ENCODE assay signal across 12 cellular contexts in genomic region chr22:31341386-31342088, GRCh38. TPM values are rescaled to one million over a fixed set of nuclear protein-coding genes. Genes with fewer than 3 reads are reported as not detected.
A peak's percentile ranks its signal among the peaks of the same experiment; 100 is the strongest.
DNase-seq lines count a peak whose midpoint lies in the region; ATAC-seq, FAIRE-seq and TF ChIP-seq lines count a peak whose summit lies in the region.
"Had no signal": no experiment of that assay in that cellular context is flagged by ENCODE, and none has a peak within 500 bp of the region (broad histone marks: within the 10 kb centered on the region; RNA-seq: fewer than 3 reads in every experiment).

No MANE protein-coding gene starts in this region.

- H3K36me3 Mint-ChIP-seq in activated T-cell treated with anti-CD3 and anti-CD28 coated beads, Interleukin-2, amount 50 U/mL, for 4 hours (ENCODE audit: insufficient read depth): peaks cover 33% of the 10 kb centered on the region
- H3K36me3 Mint-ChIP-seq in activated T-helper 1 cell treated with anti-CD3 and anti-CD28 coated beads, Interleukin-12 subunit alpha, Interleukin-12 subunit beta, Interleukin-2, Interleukin-4 antibody, amounts not matched to agents 30 ng/mL and 10 ng/mL and 1 ng/mL, durations not matched to agents 14 hours and 24 hours and 36 hours (ENCODE audit: low read depth): peaks cover 54% of the 10 kb centered on the region

- H3K4me1 Mint-ChIP-seq in activated T-cell treated with anti-CD3 and anti-CD28 coated beads, Interleukin-2, amount 50 U/mL, for 4 hours (ENCODE audit: low read depth): peaks cover 67% of the 10 kb centered on the region
- H3K4me1 Mint-ChIP-seq in activated T-helper 1 cell treated with anti-CD3 and anti-CD28 coated beads, Interleukin-12 subunit alpha, Interleukin-12 subunit beta, Interleukin-2, Interleukin-4 antibody, amounts not matched to agents 30 ng/mL and 10 ng/mL and 1 ng/mL, durations not matched to agents 14 hours and 24 hours and 36 hours (ENCODE audit: low read depth): peaks cover 70% of the 10 kb centered on the region
- peaks cover 83% of the 10 kb centered on the region for H3K4me1 Mint-ChIP-seq in stimulated activated naive CD8-positive, alpha-beta T cell treated with anti-CD3 and anti-CD28 coated beads, Interleukin-15, amount 100 ng/mL, for 72 hours

- H3K4me1 ChIP-seq in kidney (ENCODE audit: control insufficient read depth in 1 of 2, insufficient read depth in 1 of 2, low read depth in 1 of 2, low read length in 2 of 2): peaks cover 34 to 52% of the 10 kb centered on the region in 2 donors
- peaks cover 18% of the 10 kb centered on the region for H3K4me1 ChIP-seq in ovary (ENCODE audit: insufficient read depth)
- H3K4me1 ChIP-seq in spleen: peaks cover 34 to 78% (median 65%) of the 10 kb centered on the region in 6 donors

- H3K27ac Mint-ChIP-seq in activated T-helper 1 cell treated with anti-CD3 and anti-CD28 coated beads, Interleukin-12 subunit alpha, Interleukin-12 subunit beta, Interleukin-2, Interleukin-4 antibody, amounts not matched to agents 30 ng/mL and 10 ng/mL and 1 ng/mL, durations not matched to agents 14 hours and 24 hours and 36 hours: no peak overlapping the region
- H3K27ac Mint-ChIP-seq in stimulated activated naive CD8-positive, alpha-beta T cell treated with anti-CD3 and anti-CD28 coated beads, Interleukin-15, amount 100 ng/mL, for 72 hours: peak overlapping the region; percentile 75 to 98

- 81 to 85% (median 82%) methylated on average over 14 of the region's 14 CpGs for WGBS in ovary, 3 donors
- WGBS in spleen, 5 donors: 80 to 94% (median 84%) methylated on average over 14 of the region's 14 CpGs

- no peak for ATAC-seq in activated T-cell treated with anti-CD3 and anti-CD28 coated beads, Interleukin-2, amount 50 U/mL, for 4 hours
- ATAC-seq in stimulated activated naive CD8-positive, alpha-beta T cell treated with anti-CD3 and anti-CD28 coated beads, Interleukin-15, amount 100 ng/mL, for 72 hours: no peak
- no peak for ATAC-seq in HG02870 (IDR thresholded peaks at IDR 0.05; ENCODE audit: unreplicated experiment)
- ATAC-seq: SK-N-SH treated with all-trans-retinoic acid at 6 μM for 48 hours had no signal

- DNase-seq in activated T-cell treated with anti-CD3 and anti-CD28 coated beads, Interleukin-2, amount 50 U/mL, for 4 hours: no peak
- no peak for DNase-seq in activated T-cell treated with anti-CD3 and anti-CD28 coated beads for 4 hours
- DNase-seq in activated T-helper 1 cell treated with anti-CD3 and anti-CD28 coated beads, Interleukin-12 subunit alpha, Interleukin-12 subunit beta, Interleukin-2, Interleukin-4 antibody, amounts not matched to agents 30 ng/mL and 10 ng/mL and 1 ng/mL, durations not matched to agents 14 hours and 24 hours and 36 hours (ENCODE audit: low spot score): no peak
- no peak for DNase-seq in kidney
- no peak for DNase-seq in stimulated activated naive CD8-positive, alpha-beta T cell treated with anti-CD3 and anti-CD28 coated beads, Interleukin-15, amount 100 ng/mL, for 72 hours
- no peak for DNase-seq in ovary
- no peak for DNase-seq in spleen
- DNase-seq: dermis blood vessel endothelial cell, DMS53, NCI-H2107 had no signal

- TF ChIP-seq CTCF in kidney (IDR thresholded peaks at IDR 0.05; ENCODE audit: borderline replicate concordance, extremely low read depth, insufficient read depth) (no peak), ovary (IDR thresholded peaks at IDR 0.05) (no peak), spleen (IDR thresholded peaks at IDR 0.05 in 8 of 11, conservative IDR thresholded peaks at IDR 0.05 in 3 of 11) (no peak)

- TF ChIP-seq EP300 in ovary (IDR thresholded peaks at IDR 0.05): no peak

- H3K4me3 Mint-ChIP-seq in activated T-cell treated with anti-CD3 and anti-CD28 coated beads, Interleukin-2, amount 50 U/mL, for 4 hours: peak overlapping the region; percentile 16
- peak overlapping the region; percentile 80 for H3K4me3 Mint-ChIP-seq in activated T-helper 1 cell treated with anti-CD3 and anti-CD28 coated beads, Interleukin-12 subunit alpha, Interleukin-12 subunit beta, Interleukin-2, Interleukin-4 antibody, amounts not matched to agents 30 ng/mL and 10 ng/mL and 1 ng/mL, durations not matched to agents 14 hours and 24 hours and 36 hours
- H3K4me3 Mint-ChIP-seq in stimulated activated naive CD8-positive, alpha-beta T cell treated with anti-CD3 and anti-CD28 coated beads, Interleukin-15, amount 100 ng/mL, for 72 hours: peak overlapping the region; percentile 83 to 98

- H3K4me3 ChIP-seq in kidney (ENCODE audit: low read length in 2 of 2) (peak overlapping the region in 1 of 2 donors; percentile 53), ovary (no peak overlapping the region), spleen (no peak overlapping the region)

- no peak for FAIRE-seq in kidney (lab: Jason Lieb, UNC)

- no peaks in the 10 kb centered on the region for H3K9me3 Mint-ChIP-seq in activated T-cell treated with anti-CD3 and anti-CD28 coated beads, Interleukin-2, amount 50 U/mL, for 4 hours
- no peaks in the 10 kb centered on the region for H3K9me3 Mint-ChIP-seq in activated T-helper 1 cell treated with anti-CD3 and anti-CD28 coated beads, Interleukin-12 subunit alpha, Interleukin-12 subunit beta, Interleukin-2, Interleukin-4 antibody, amounts not matched to agents 30 ng/mL and 10 ng/mL and 1 ng/mL, durations not matched to agents 14 hours and 24 hours and 36 hours
- no peaks in the 10 kb centered on the region for H3K9me3 Mint-ChIP-seq in stimulated activated naive CD8-positive, alpha-beta T cell treated with anti-CD3 and anti-CD28 coated beads, Interleukin-15, amount 100 ng/mL, for 72 hours

- intact Hi-C loops in activated T-helper 1 cell treated with anti-CD3 and anti-CD28 coated beads, Interleukin-12 subunit alpha, Interleukin-12 subunit beta, Interleukin-2, Interleukin-4 antibody, amounts not matched to agents 30 ng/mL and 10 ng/mL and 1 ng/mL, durations not matched to agents 14 hours and 24 hours and 36 hours (cut with micrococcal nuclease): no loop called here
- intact Hi-C loops in kidney (cut with DNase I) (no loop called here), ovary (cut with DNase I) (loop anchor here in 2 of 4 donors (10.0 kb wide), 2 partner anchors 53 to 293 kb away; partner anchors contain the start of gene DRG1 (in 1 of the 2)), spleen (cut with DNase I; ENCODE audit: low total_unique reads) (loop anchor here (10.0 kb wide), 1 partner anchor 293 kb away; no protein-coding TSS in a partner anchor)

- no peaks in the 10 kb centered on the region for H3K27me3 Mint-ChIP-seq in activated T-cell treated with anti-CD3 and anti-CD28 coated beads, Interleukin-2, amount 50 U/mL, for 4 hours (ENCODE audit: low read depth)
- no peaks in the 10 kb centered on the region for H3K27me3 Mint-ChIP-seq in activated T-helper 1 cell treated with anti-CD3 and anti-CD28 coated beads, Interleukin-12 subunit alpha, Interleukin-12 subunit beta, Interleukin-2, Interleukin-4 antibody, amounts not matched to agents 30 ng/mL and 10 ng/mL and 1 ng/mL, durations not matched to agents 14 hours and 24 hours and 36 hours (ENCODE audit: insufficient read depth)
- H3K27me3 Mint-ChIP-seq in stimulated activated naive CD8-positive, alpha-beta T cell treated with anti-CD3 and anti-CD28 coated beads, Interleukin-15, amount 100 ng/mL, for 72 hours: no peaks in the 10 kb centered on the region

- TF ChIP-seq POLR2A in ovary (IDR thresholded peaks at IDR 0.05) (no peak), spleen (IDR thresholded peaks at IDR 0.05) (no peak)

- H3K27ac ChIP-seq in kidney (ENCODE audit: low read depth in 2 of 2, low read length in 2 of 2): peak overlapping the region; percentile 5 to 44
- peak overlapping the region in 1 of 2 donors; percentile 7 for H3K27ac ChIP-seq in ovary
- H3K27ac ChIP-seq in spleen: peak overlapping the region in 2 of 8 donors; percentile 18 to 52

- peaks cover 7 to 20% of the 10 kb centered on the region in 2 donors for H3K36me3 ChIP-seq in kidney (ENCODE audit: control insufficient read depth in 1 of 2, insufficient read depth in 2 of 2, low read length in 2 of 2)
- H3K36me3 ChIP-seq in ovary: no peaks in the 10 kb centered on the region
- H3K36me3 ChIP-seq in spleen: peaks cover 0 to 78% (median 44%) of the 10 kb centered on the region in 6 donors

- H3K27me3 ChIP-seq in ovary (no peaks in the 10 kb centered on the region), spleen (replicated peaks in 1 of 7) (no peaks in the 10 kb centered on the region)

- peak overlapping the region in 1 of 2 donors; percentile 62 for H3K9ac ChIP-seq in kidney (ENCODE audit: low read length in 2 of 2)

- H3K9me3 ChIP-seq in kidney (ENCODE audit: control insufficient read depth in 1 of 2, low read length in 2 of 2): no peaks in the 10 kb centered on the region
- H3K9me3 ChIP-seq in ovary: no peaks in the 10 kb centered on the region
- no peaks in the 10 kb centered on the region for H3K9me3 ChIP-seq in spleen

RNA-seq across cellular contexts. Expression of gene PATZ1, which starts 4.6 kb away (rescaled TPM):
- 10 to 100 TPM; 33.7 to 42.7 (median 41.4) TPM for total RNA-seq in activated T-cell treated with anti-CD3 and anti-CD28 coated beads, Interleukin-2, amount 50 U/mL, for 4 hours
- 29.5 and 31.5 TPM in 2 replicates for total RNA-seq in activated T-helper 1 cell treated with anti-CD3 and anti-CD28 coated beads, Interleukin-12 subunit alpha, Interleukin-12 subunit beta, Interleukin-2, Interleukin-4 antibody, amounts not matched to agents 30 ng/mL and 10 ng/mL and 1 ng/mL, durations not matched to agents 14 hours and 24 hours and 36 hours
- 40.9 TPM for total RNA-seq in kidney
- polyA plus RNA-seq in kidney (ENCODE audit: insufficient read depth, low read depth, low replicate concordance): 33.3 TPM
- 10 to 100 TPM; 26.3 to 44.5 (median 39.3) TPM for total RNA-seq in ovary
- 10 to 100 TPM; 26.8 to 29.7 TPM for polyA plus RNA-seq in ovary
- 10 to 100 TPM; 24.7 to 36.9 (median 33.4) TPM for total RNA-seq in spleen
- polyA plus RNA-seq in spleen: 10 to 100 TPM; 19.8 to 25.6 (median 20.6) TPM

RNA-seq across cellular contexts. Expression of gene PIK3IP1, which starts 49.2 kb away (rescaled TPM):
- total RNA-seq in activated T-cell treated with anti-CD3 and anti-CD28 coated beads, Interleukin-2, amount 50 U/mL, for 4 hours: 1 to 10 TPM; 7.3 to 8.6 (median 7.9) TPM
- total RNA-seq in activated T-helper 1 cell treated with anti-CD3 and anti-CD28 coated beads, Interleukin-12 subunit alpha, Interleukin-12 subunit beta, Interleukin-2, Interleukin-4 antibody, amounts not matched to agents 30 ng/mL and 10 ng/mL and 1 ng/mL, durations not matched to agents 14 hours and 24 hours and 36 hours: 11.1 and 12.3 TPM in 2 replicates
- total RNA-seq in kidney (42.7 TPM), ovary (10 to 100 TPM; 10.8 to 34.2 (median 18.7) TPM), spleen (100 to 1,000 TPM in 5 of 7 donors, 10 to 100 TPM in 2; 36.6 to 152 (median 104) TPM)
- polyA plus RNA-seq in kidney (ENCODE audit: insufficient read depth, low read depth, low replicate concordance) (21.4 TPM), ovary (10 to 100 TPM; 26.5 to 48.9 TPM), spleen (10 to 100 TPM; 36.1 to 94.7 (median 40.6) TPM)

RNA-seq across cellular contexts. Expression of gene DRG1, which starts 57.9 kb away (rescaled TPM):
- total RNA-seq in activated T-cell treated with anti-CD3 and anti-CD28 coated beads, Interleukin-2, amount 50 U/mL, for 4 hours: 100 to 1,000 TPM in 2 of 3 donors, 10 to 100 TPM in 1; 99.2 to 109 (median 106) TPM
- 113 and 125 TPM in 2 replicates for total RNA-seq in activated T-helper 1 cell treated with anti-CD3 and anti-CD28 coated beads, Interleukin-12 subunit alpha, Interleukin-12 subunit beta, Interleukin-2, Interleukin-4 antibody, amounts not matched to agents 30 ng/mL and 10 ng/mL and 1 ng/mL, durations not matched to agents 14 hours and 24 hours and 36 hours
- total RNA-seq in kidney (46.5 TPM), ovary (10 to 100 TPM; 46.8 to 71.8 (median 54.4) TPM), spleen (10 to 100 TPM; 33.4 to 48.6 (median 41.7) TPM)
- polyA plus RNA-seq in kidney (ENCODE audit: insufficient read depth, low read depth, low replicate concordance) (93.3 TPM), ovary (10 to 100 TPM; 49.3 to 87.1 TPM), spleen (10 to 100 TPM; 33.8 to 40.6 (median 35.3) TPM)

Comparison
In these comparisons a context has a peak if more than half of its experiments do, and no peak if none do; other contexts are left out.
1. H3K4me3 Mint-ChIP-seq: peak in every context shown above with its lines; median percentile 90 in stimulated activated naive CD8-positive, alpha-beta T cell treated with anti-CD3 and anti-CD28 coated beads, Interleukin-15, amount 100 ng/mL, for 72 hours; 80 in activated T-helper 1 cell treated with anti-CD3 and anti-CD28 coated beads, Interleukin-12 subunit alpha, Interleukin-12 subunit beta, Interleukin-2, Interleukin-4 antibody, amounts not matched to agents 30 ng/mL and 10 ng/mL and 1 ng/mL, durations not matched to agents 14 hours and 24 hours and 36 hours; 16 in activated T-cell treated with anti-CD3 and anti-CD28 coated beads, Interleukin-2, amount 50 U/mL, for 4 hours.